23 cellular contexts compared by ENCODE assay signal in the genomic region with DNA sequence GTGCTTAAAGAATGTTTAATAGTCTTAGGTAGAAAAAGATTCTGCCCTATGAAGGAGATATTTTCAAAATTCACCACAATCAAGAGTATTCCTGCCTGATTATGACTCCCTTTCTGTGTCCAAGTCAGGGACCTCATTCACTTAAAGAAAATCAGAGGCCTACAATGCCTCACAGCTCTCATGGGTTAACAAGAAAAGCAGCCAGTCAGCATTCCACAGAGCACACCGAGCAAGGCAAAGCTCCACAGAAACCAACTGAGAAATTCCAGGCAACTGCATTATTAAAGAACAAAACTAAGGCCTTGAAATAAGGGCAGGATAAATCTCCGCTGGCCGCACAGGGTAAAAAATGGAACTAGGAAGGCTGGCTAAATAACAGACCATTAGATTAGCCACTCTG.
DNase-seq lines count a peak whose midpoint lies in the region; TF ChIP-seq lines count a peak whose summit lies in the region.
"Had no signal": no experiment of that assay in that cellular context is flagged by ENCODE, and none has a peak within 500 bp of the region (broad histone marks: within the 10 kb centered on the region; RNA-seq: fewer than 3 reads in every experiment).

No MANE protein-coding gene starts in this region.

- TF ChIP-seq CTCF in hepatocyte (IDR thresholded peaks at IDR 0.05; ENCODE audit: poor library complexity) (no peak), type B pancreatic cell (conservative IDR thresholded peaks at IDR 0.05) (no peak), GM13977 (IDR thresholded peaks at IDR 0.05; ENCODE audit: extremely low read depth, insufficient read depth, missing control alignments) (no peak)

- peak; percentile 91 for DNase-seq in astrocyte of the hippocampus (ENCODE audit: low read depth, low spot score)
- peak; percentile 38 for DNase-seq in hepatocyte (ENCODE audit: low spot score)
- peak; percentile 15 for DNase-seq in myocyte (ENCODE audit: low read depth)
- no peak for DNase-seq in type B pancreatic cell (ENCODE audit: extremely low spot score, unreplicated experiment)
- no peak for DNase-seq in nucleus accumbens (lab: John Stamatoyannopoulos, UW)
- DNase-seq in GM13977 (ENCODE audit: low spot score), result no peak
- DNase-seq in T-helper 1 cell, result no peak
- DNase-seq: activated CD4-positive, alpha-beta T cell treated with anti-CD3 and anti-CD28 coated beads for 48 hours; activated naive CD4-positive, alpha-beta T cell treated with anti-CD3 and anti-CD28 coated beads, Interleukin-2, amount 10 ng/mL, durations not matched to agents 7 days and 5 days; cerebellar nuclear complex; foreskin melanocyte; hippocampal formation; naive B cell; NCI-H1417; NCI-H2081; NCI-H345; NCI-H748 treated with DMSO at 0.1 percent for 48 hours; right cardiac atrium; T-helper 17 cell had no signal

- H2AFZ ChIP-seq in hepatocyte, result no peak overlapping the region

- peak overlapping the region; percentile 36 for H3K27ac ChIP-seq in hepatocyte
- H3K27ac ChIP-seq: RWPE1 had no signal

- H3K27me3 ChIP-seq in hepatocyte, result no peaks in the 10 kb centered on the region
- H3K27me3 ChIP-seq: esophagus muscularis mucosa had no signal

- H3K4me1 Mint-ChIP-seq in type B pancreatic cell (ENCODE audit: unreplicated experiment), result peaks cover 36% of the 10 kb centered on the region
- H3K4me1 Mint-ChIP-seq: activated naive CD4-positive, alpha-beta T cell treated with anti-CD3 and anti-CD28 coated beads, Interleukin-2, amount 10 ng/mL, durations not matched to agents 7 days and 5 days; naive B cell; T-helper 17 cell had no signal

- no peak overlapping the region for H3K4me3 Mint-ChIP-seq in type B pancreatic cell
- H3K4me3 Mint-ChIP-seq: activated naive CD4-positive, alpha-beta T cell treated with anti-CD3 and anti-CD28 coated beads, Interleukin-2, amount 10 ng/mL, durations not matched to agents 7 days and 5 days; IgD-negative memory B cell; naive B cell; stimulated activated naive CD8-positive, alpha-beta T cell treated with anti-CD3 and anti-CD28 coated beads, Interleukin-15, Interleukin-2, amounts not matched to agents 100 ng/mL and 50 ng/mL, for 24 hours; T-helper 17 cell had no signal

- no peaks in the 10 kb centered on the region for H3K9me3 ChIP-seq in hepatocyte (ENCODE audit: low read depth)
- H3K9me3 ChIP-seq: esophagus muscularis mucosa had no signal

- no peaks in the 10 kb centered on the region for H3K9me2 ChIP-seq in hepatocyte (replicated peaks; ENCODE audit: insufficient read depth)

- no peaks in the 10 kb centered on the region for H4K20me1 ChIP-seq in hepatocyte (ENCODE audit: insufficient read depth, poor library complexity, severe bottlenecking)

- no peaks in the 10 kb centered on the region for H3K27me3 Mint-ChIP-seq in type B pancreatic cell
- H3K27me3 Mint-ChIP-seq: activated naive CD4-positive, alpha-beta T cell treated with anti-CD3 and anti-CD28 coated beads, Interleukin-2, amount 10 ng/mL, durations not matched to agents 7 days and 5 days had no signal

- in situ Hi-C loops in GM13977 (cut with MboI; ENCODE audit: low pct_unique_long_range_greater_than_20kb, low sequenced_read_pairs, unreplicated experiment), result no loop called here

- H3K27ac Mint-ChIP-seq in type B pancreatic cell, result peak overlapping the region; percentile 91
- H3K27ac Mint-ChIP-seq: activated naive CD4-positive, alpha-beta T cell treated with anti-CD3 and anti-CD28 coated beads, Interleukin-2, amount 10 ng/mL, durations not matched to agents 7 days and 5 days; IgD-negative memory B cell; naive B cell; stimulated activated naive CD8-positive, alpha-beta T cell treated with anti-CD3 and anti-CD28 coated beads, Interleukin-15, Interleukin-2, amounts not matched to agents 100 ng/mL and 50 ng/mL, for 24 hours; T-helper 17 cell had no signal

- no peaks in the 10 kb centered on the region for H3K4me1 ChIP-seq in hepatocyte (ENCODE audit: insufficient read depth)

- H3K79me2 ChIP-seq in hepatocyte, result no peaks in the 10 kb centered on the region

- WGBS in hepatocyte (ENCODE audit: low lambda C conversion rate, missing lambda C conversion rate), result 61% methylated on average over 3 of the region's 3 CpGs

- H3K36me3 ChIP-seq in hepatocyte (replicated peaks; ENCODE audit: insufficient read depth, low read depth), result no peaks in the 10 kb centered on the region
- H3K36me3 ChIP-seq: esophagus muscularis mucosa had no signal

- no peaks in the 10 kb centered on the region for H3K9me3 Mint-ChIP-seq in type B pancreatic cell
- H3K9me3 Mint-ChIP-seq: activated naive CD4-positive, alpha-beta T cell treated with anti-CD3 and anti-CD28 coated beads, Interleukin-2, amount 10 ng/mL, durations not matched to agents 7 days and 5 days; IgD-negative memory B cell; naive B cell; stimulated activated naive CD8-positive, alpha-beta T cell treated with anti-CD3 and anti-CD28 coated beads, Interleukin-15, Interleukin-2, amounts not matched to agents 100 ng/mL and 50 ng/mL, for 24 hours had no signal

- H3K4me3 ChIP-seq in hepatocyte, result no peak overlapping the region
- H3K4me3 ChIP-seq: esophagus muscularis mucosa had no signal

- peaks cover 3% of the 10 kb centered on the region for H3K36me3 Mint-ChIP-seq in type B pancreatic cell
- H3K36me3 Mint-ChIP-seq: activated naive CD4-positive, alpha-beta T cell treated with anti-CD3 and anti-CD28 coated beads, Interleukin-2, amount 10 ng/mL, durations not matched to agents 7 days and 5 days; IgD-negative memory B cell; naive B cell had no signal

- no peak overlapping the region for H3K4me2 ChIP-seq in hepatocyte

Comparison
In these comparisons a context has a peak if more than half of its experiments do, and no peak if none do; other contexts are left out.
1. DNase-seq: peak in astrocyte of the hippocampus (single experiment), hepatocyte (single experiment) and myocyte (single experiment); none in type B pancreatic cell (single experiment), nucleus accumbens (0 of 56), GM13977 (single experiment) and T-helper 1 cell (0 of 5).